ENCODE assay signal across 8 cellular contexts in the genomic region with DNA sequence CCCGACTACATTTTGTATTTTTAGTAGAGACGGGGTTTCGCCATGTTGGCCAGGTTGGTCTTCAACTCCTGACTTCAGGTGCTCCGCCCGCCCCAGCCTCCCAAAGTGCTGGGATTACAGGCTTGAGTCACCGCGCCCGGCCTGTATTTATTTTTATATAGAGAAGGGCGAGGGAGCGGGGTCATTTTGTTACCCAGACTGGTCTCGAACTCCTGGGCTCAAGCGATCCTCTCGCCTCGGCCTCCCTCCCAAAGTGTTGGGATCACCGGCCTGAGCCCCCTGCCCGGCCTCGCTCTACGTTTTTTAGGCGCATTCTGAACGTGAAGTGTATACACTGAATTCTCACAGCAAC. TPM values are rescaled to one million over a fixed set of nuclear protein-coding genes. Genes with fewer than 3 reads are reported as not detected.
DNase-seq lines count a peak whose midpoint lies in the region; TF ChIP-seq lines count a peak whose summit lies in the region.

No MANE protein-coding gene starts in this region.

- H3K4me1 ChIP-seq in mononuclear cell (ENCODE audit: insufficient read depth, low read length) (peaks cover 34% of the 10 kb centered on the region), vagina (peaks cover 44% of the 10 kb centered on the region)

- H3K27ac ChIP-seq in caudate nucleus (ENCODE audit: low read depth, low read length), result peak overlapping the region; percentile 96
- H3K27ac ChIP-seq in vagina, result peak overlapping the region; percentile 97

- intact Hi-C loops in vagina (cut with DNase I), result loop anchor here (2.0 kb wide), 1 partner anchor 147 kb away; a partner anchor contains a TSS

- H3K27me3 ChIP-seq in mononuclear cell (ENCODE audit: insufficient read depth, low read length) (no peaks in the 10 kb centered on the region), vagina (no peaks in the 10 kb centered on the region)

- H3K36me3 ChIP-seq in vagina, result peaks cover 0 to 5% of the 10 kb centered on the region in 2 donors

- H3K9me3 Mint-ChIP-seq in activated naive CD4-positive, alpha-beta T cell treated with anti-CD3 and anti-CD28 coated beads, Interleukin-2, amount 50 U/mL, for 24 hours, result no peaks in the 10 kb centered on the region

- TF ChIP-seq CTCF in vagina (IDR thresholded peaks at IDR 0.05), result no peak

- H3K36me3 Mint-ChIP-seq in activated naive CD4-positive, alpha-beta T cell treated with anti-CD3 and anti-CD28 coated beads, Interleukin-2, amount 50 U/mL, for 24 hours, result peaks cover 16% of the 10 kb centered on the region

- H3K4me1 Mint-ChIP-seq in activated naive CD4-positive, alpha-beta T cell treated with anti-CD3 and anti-CD28 coated beads, Interleukin-2, amount 50 U/mL, for 24 hours, result peaks cover 37% of the 10 kb centered on the region

- DNase-seq in activated naive CD4-positive, alpha-beta T cell (lab: John Stamatoyannopoulos, UW), result no peak
- DNase-seq in caudate nucleus (lab: John Stamatoyannopoulos, UW), result peak in 3 of 61 donors; percentile 10 to 32 (median 19)
- DNase-seq in vagina (ENCODE audit: extremely low spot score in 2 of 2), result no peak
- DNase-seq in OCI-M1 (lab: John Stamatoyannopoulos, UW), result no peak
- no peak for DNase-seq in NCI-H187 treated with DMSO at 0.1 percent for 48 hours (lab: John Stamatoyannopoulos, UW)
- no peak for DNase-seq in Kasumi-1 (lab: John Stamatoyannopoulos, UW)

- TF ChIP-seq POLR2A in vagina (IDR thresholded peaks at IDR 0.05), result no peak

- H3K4me3 Mint-ChIP-seq in activated naive CD4-positive, alpha-beta T cell treated with anti-CD3 and anti-CD28 coated beads, Interleukin-2, amount 50 U/mL, for 24 hours, result peak overlapping the region; percentile 92

- H3K27ac Mint-ChIP-seq in activated naive CD4-positive, alpha-beta T cell treated with anti-CD3 and anti-CD28 coated beads, Interleukin-2, amount 50 U/mL, for 24 hours, result peak overlapping the region; percentile 79

- H3K4me3 ChIP-seq in mononuclear cell (ENCODE audit: low read length) (peak overlapping the region; percentile 82), vagina (peak overlapping the region; percentile 69 to 78)

- H3K9me3 ChIP-seq in mononuclear cell (ENCODE audit: low read depth, low read length) (no peaks in the 10 kb centered on the region), vagina (no peaks in the 10 kb centered on the region)

- no peaks in the 10 kb centered on the region for H3K27me3 Mint-ChIP-seq in activated naive CD4-positive, alpha-beta T cell treated with anti-CD3 and anti-CD28 coated beads, Interleukin-2, amount 50 U/mL, for 24 hours

RNA-seq across cellular contexts. Expression of a gene that starts 0.5 kb away (rescaled TPM):
- total RNA-seq in mononuclear cell, result 74.1 TPM
- total RNA-seq in vagina, result 24.3 TPM
